ENCODE assay signal across 2 cellular contexts in the genomic region with DNA sequence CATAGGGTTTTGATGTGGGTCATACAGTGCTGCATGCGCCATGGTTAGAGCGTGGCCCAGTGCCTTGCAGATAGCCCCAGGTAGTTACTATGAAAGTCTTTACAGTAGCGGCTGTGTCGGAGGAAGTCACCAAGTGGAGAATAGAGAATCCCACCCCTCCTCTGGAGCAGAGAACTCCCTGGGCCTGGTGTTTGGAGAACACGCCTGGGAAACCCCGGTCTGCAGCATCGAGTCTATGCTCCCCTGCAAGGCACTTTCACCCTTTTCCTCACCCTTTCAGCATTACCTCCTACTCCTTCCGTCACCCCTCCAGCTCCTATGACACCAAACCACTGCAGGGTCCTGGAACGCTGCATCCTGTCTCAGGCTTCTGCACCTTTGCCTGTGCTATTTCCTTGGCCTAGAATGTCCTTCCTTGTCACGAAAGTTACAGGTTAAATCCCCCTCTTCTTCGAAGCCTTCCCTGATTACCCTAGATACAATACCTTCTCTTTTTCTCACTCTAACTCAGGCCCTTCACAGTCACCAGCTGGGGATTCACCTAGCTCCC.
TF ChIP-seq lines count a peak whose summit lies in the region.

No MANE protein-coding gene starts in this region.

TF ChIP-seq in SK-N-SH, 30 proteins besides CTCF, POLR2A, EP300 and RAD21 (continued from another document):
- TF ChIP-seq, protein P1, sequence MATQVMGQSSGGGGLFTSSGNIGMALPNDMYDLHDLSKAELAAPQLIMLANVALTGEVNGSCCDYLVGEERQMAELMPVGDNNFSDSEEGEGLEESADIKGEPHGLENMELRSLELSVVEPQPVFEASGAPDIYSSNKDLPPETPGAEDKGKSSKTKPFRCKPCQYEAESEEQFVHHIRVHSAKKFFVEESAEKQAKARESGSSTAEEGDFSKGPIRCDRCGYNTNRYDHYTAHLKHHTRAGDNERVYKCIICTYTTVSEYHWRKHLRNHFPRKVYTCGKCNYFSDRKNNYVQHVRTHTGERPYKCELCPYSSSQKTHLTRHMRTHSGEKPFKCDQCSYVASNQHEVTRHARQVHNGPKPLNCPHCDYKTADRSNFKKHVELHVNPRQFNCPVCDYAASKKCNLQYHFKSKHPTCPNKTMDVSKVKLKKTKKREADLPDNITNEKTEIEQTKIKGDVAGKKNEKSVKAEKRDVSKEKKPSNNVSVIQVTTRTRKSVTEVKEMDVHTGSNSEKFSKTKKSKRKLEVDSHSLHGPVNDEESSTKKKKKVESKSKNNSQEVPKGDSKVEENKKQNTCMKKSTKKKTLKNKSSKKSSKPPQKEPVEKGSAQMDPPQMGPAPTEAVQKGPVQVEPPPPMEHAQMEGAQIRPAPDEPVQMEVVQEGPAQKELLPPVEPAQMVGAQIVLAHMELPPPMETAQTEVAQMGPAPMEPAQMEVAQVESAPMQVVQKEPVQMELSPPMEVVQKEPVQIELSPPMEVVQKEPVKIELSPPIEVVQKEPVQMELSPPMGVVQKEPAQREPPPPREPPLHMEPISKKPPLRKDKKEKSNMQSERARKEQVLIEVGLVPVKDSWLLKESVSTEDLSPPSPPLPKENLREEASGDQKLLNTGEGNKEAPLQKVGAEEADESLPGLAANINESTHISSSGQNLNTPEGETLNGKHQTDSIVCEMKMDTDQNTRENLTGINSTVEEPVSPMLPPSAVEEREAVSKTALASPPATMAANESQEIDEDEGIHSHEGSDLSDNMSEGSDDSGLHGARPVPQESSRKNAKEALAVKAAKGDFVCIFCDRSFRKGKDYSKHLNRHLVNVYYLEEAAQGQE (IDR thresholded peaks at IDR 0.05; ENCODE audit: low read depth, low read length), result no peak
- TF ChIP-seq YY1 (IDR thresholded peaks at IDR 0.05; ENCODE audit: low read depth) (no peak), FOXM1 (IDR thresholded peaks at IDR 0.05; ENCODE audit: low read depth) (no peak)

TF ChIP-seq in SK-N-SH treated with all-trans-retinoic acid at 6 μM for 48 hours, 23 proteins besides CTCF, POLR2A, EP300 and RAD21 (continued from another document):
- no peak for TF ChIP-seq CSRNP3 (CRISPR knock-in tag; IDR thresholded peaks at IDR 0.05)
- no peak for TF ChIP-seq ZFP3 (CRISPR knock-in tag; IDR thresholded peaks at IDR 0.05)
- no peak for TF ChIP-seq GLIS3 (CRISPR knock-in tag; IDR thresholded peaks at IDR 0.05)
- TF ChIP-seq SNAI2 (CRISPR knock-in tag; IDR thresholded peaks at IDR 0.05), result no peak
- no peak for TF ChIP-seq POU6F1 (CRISPR knock-in tag; IDR thresholded peaks at IDR 0.05; ENCODE audit: borderline replicate concordance, low read depth)
- TF ChIP-seq CSDC2 (CRISPR knock-in tag; IDR thresholded peaks at IDR 0.05), result no peak
- no peak for TF ChIP-seq PATZ1 (CRISPR knock-in tag; IDR thresholded peaks at IDR 0.05; ENCODE audit: borderline replicate concordance)
- no peak for TF ChIP-seq ESRRG (CRISPR knock-in tag; IDR thresholded peaks at IDR 0.05)
- TF ChIP-seq ISL1 (CRISPR knock-in tag; IDR thresholded peaks at IDR 0.05), result no peak
